2 cellular contexts compared by ENCODE assay signal in genomic region chr7:91242097-91242846, GRCh38.
TF ChIP-seq lines count a peak whose summit lies in the region.

No MANE protein-coding gene starts in this region.

TF ChIP-seq in A549, 52 proteins besides CTCF, POLR2A, EP300 and RAD21 (continued from another document):
- no peak for TF ChIP-seq MAX (IDR thresholded peaks at IDR 0.05)
- no peak for TF ChIP-seq ZSCAN20 (CRISPR knock-in tag; IDR thresholded peaks at IDR 0.05)
- TF ChIP-seq PBX3 (IDR thresholded peaks at IDR 0.05) = no peak
- TF ChIP-seq FOSB (CRISPR knock-in tag; IDR thresholded peaks at IDR 0.05) = no peak
- TF ChIP-seq CHD2 (IDR thresholded peaks at IDR 0.05; ENCODE audit: low read length, partially characterized antibody) = no peak
- TF ChIP-seq GATA3 (IDR thresholded peaks at IDR 0.05; ENCODE audit: borderline replicate concordance) = no peak
- TF ChIP-seq MAFK (IDR thresholded peaks at IDR 0.05; ENCODE audit: partially characterized antibody) = no peak

TF ChIP-seq in WTC11, 78 proteins besides CTCF, POLR2A, EP300 and RAD21 (continued from another document):
- TF ChIP-seq MLX (CRISPR knock-in tag; IDR thresholded peaks at IDR 0.05) (no peak), ZNF219 (CRISPR knock-in tag; IDR thresholded peaks at IDR 0.05; ENCODE audit: borderline replicate concordance) (no peak), ZMAT4 (CRISPR knock-in tag; IDR thresholded peaks at IDR 0.05) (no peak), ZNF396 (CRISPR knock-in tag; IDR thresholded peaks at IDR 0.05; ENCODE audit: borderline replicate concordance) (no peak), E2F5 (CRISPR knock-in tag; IDR thresholded peaks at IDR 0.05) (no peak), TEAD4 (CRISPR knock-in tag; IDR thresholded peaks at IDR 0.05) (no peak)
TF ChIP-seq in WTC11: peak in this region for 0.
